Comparison of ENCODE assay signal across 9 cellular contexts in genomic region chr1:966603-967295, GRCh38. TPM values are rescaled to one million over a fixed set of nuclear protein-coding genes. Genes with fewer than 3 reads are reported as not detected.
DNase-seq lines count a peak whose midpoint lies in the region; ATAC-seq and TF ChIP-seq lines count a peak whose summit lies in the region.
"Had no signal": no experiment of that assay in that cellular context is flagged by ENCODE, and none has a peak within 500 bp of the region (broad histone marks: within the 10 kb centered on the region; RNA-seq: fewer than 3 reads in every experiment).

No MANE protein-coding gene starts in this region.

- H3K9ac ChIP-seq in MM.1S (ENCODE audit: low read length) (peak overlapping the region; percentile 60; the same call in 1 of the 2 replicates), muscle layer of colon (ENCODE audit: low read length) (no peak overlapping the region)

- TF ChIP-seq CTCF in MM.1S (IDR thresholded peaks at IDR 0.05; ENCODE audit: low read length) (no peak), endothelial cell (IDR thresholded peaks at IDR 0.05; ENCODE audit: unreplicated experiment) (no peak)

- H3K79me2 ChIP-seq in MM.1S (ENCODE audit: low read length) = no peaks in the 10 kb centered on the region

- peaks cover 4% of the 10 kb centered on the region; the same call in 1 of the 2 replicates for H3F3A ChIP-seq in MM.1S (ENCODE audit: insufficient read depth, low read length)

- H3K27me3 ChIP-seq in MM.1S (replicated peaks; ENCODE audit: insufficient read depth, low read length) = no peaks in the 10 kb centered on the region
- H3K27me3 ChIP-seq in muscle layer of colon (ENCODE audit: control insufficient read depth in 1 of 2, insufficient read depth in 2 of 2, low read length in 2 of 2) = peaks cover 17 to 51% of the 10 kb centered on the region in 2 donors

- no peaks in the 10 kb centered on the region for H3K9me3 ChIP-seq in MM.1S (replicated peaks; ENCODE audit: insufficient read depth, low read length)
- H3K9me3 ChIP-seq in muscle layer of colon (ENCODE audit: low read length) = no peaks in the 10 kb centered on the region

- H3K4me3 Mint-ChIP-seq in endothelial cell (ENCODE audit: unreplicated experiment) = no peak overlapping the region

- no peak overlapping the region for H3K27ac Mint-ChIP-seq in endothelial cell (ENCODE audit: unreplicated experiment)

- no peaks in the 10 kb centered on the region for H3K36me3 ChIP-seq in MM.1S (replicated peaks; ENCODE audit: insufficient read depth, low read length)
- H3K36me3 ChIP-seq in muscle layer of colon (ENCODE audit: insufficient read depth, low read length) = no peaks in the 10 kb centered on the region

- peak; percentile 66 for ATAC-seq in GM21576 (IDR thresholded peaks at IDR 0.05; ENCODE audit: unreplicated experiment)

- H3K27ac ChIP-seq in MM.1S (ENCODE audit: low read length) (peak overlapping the region; percentile 70), muscle layer of colon (ENCODE audit: low read depth, low read length) (no peak overlapping the region)

- no peaks in the 10 kb centered on the region for H4K20me1 ChIP-seq in MM.1S (ENCODE audit: insufficient read depth, low read length)

- no peaks in the 10 kb centered on the region for H3K9me2 ChIP-seq in MM.1S (replicated peaks; ENCODE audit: insufficient read depth, low read length)

- DNase-seq in Caki2 (ENCODE audit: low read depth) (peak; percentile 70), MM.1S (peak; percentile 79), endothelial cell (ENCODE audit: low spot score) (peak; percentile 41), NCI-H2029 (lab: John Stamatoyannopoulos, UW) (no peak)
- DNase-seq in activated CD8-positive, alpha-beta memory T cell treated with anti-CD3 and anti-CD28 coated beads for 24 hours = peak; percentile 93
- DNase-seq in stimulated activated CD8-positive, alpha-beta memory T cell treated with anti-CD3 and anti-CD28 coated beads, Interleukin-7, amount 100 ng/mL, for 24 hours (ENCODE audit: low read depth) = peak; percentile 65

- H3K4me1 ChIP-seq in MM.1S (ENCODE audit: low read length) (peaks cover 9% of the 10 kb centered on the region), muscle layer of colon (ENCODE audit: insufficient read depth, low read length) (no peaks in the 10 kb centered on the region)

- H2AFZ ChIP-seq in MM.1S (ENCODE audit: low read length) = peak overlapping the region; percentile 92

- peak overlapping the region; percentile 89 for H3K4me3 ChIP-seq in MM.1S (ENCODE audit: low read length)
- peak overlapping the region; percentile 31 to 65 for H3K4me3 ChIP-seq in muscle layer of colon (ENCODE audit: low read depth in 1 of 2, low read length in 2 of 2)

- no peaks in the 10 kb centered on the region for H3K36me3 Mint-ChIP-seq in endothelial cell (ENCODE audit: low read depth, unreplicated experiment)

- peaks cover 14% of the 10 kb centered on the region for H3K27me3 Mint-ChIP-seq in endothelial cell (ENCODE audit: unreplicated experiment)

- no peaks in the 10 kb centered on the region for H3K4me1 Mint-ChIP-seq in endothelial cell (ENCODE audit: unreplicated experiment)

- peak overlapping the region; percentile 100 for H3K4me2 ChIP-seq in MM.1S (ENCODE audit: low read depth, low read length)

- H3K9me3 Mint-ChIP-seq in endothelial cell (ENCODE audit: unreplicated experiment) = no peaks in the 10 kb centered on the region

- in situ Hi-C loops in Caki2 (cut with HindIII; ENCODE audit: low pct_unique_long_range_greater_than_20kb, low sequenced_read_pairs) = no loop called here

RNA-seq across cellular contexts. Expression of gene PLEKHN1, which starts 0.5 kb away (rescaled TPM):
- 0.17 and 2.3 TPM in 2 replicates for total RNA-seq in Caki2 (2014; rRNA removed; shearing (Covaris generic); ENCODE audit: low replicate concordance)
- total RNA-seq in endothelial cell (ENCODE audit: unreplicated experiment) = not detected

RNA-seq across cellular contexts. Expression of gene KLHL17, which starts 6.4 kb away (rescaled TPM):
- 3.3 and 7.4 TPM in 2 replicates for total RNA-seq in Caki2 (2014; rRNA removed; shearing (Covaris generic); ENCODE audit: low replicate concordance)
- 18.7 TPM for total RNA-seq in endothelial cell (ENCODE audit: unreplicated experiment)

RNA-seq across cellular contexts. Expression of gene NOC2L, which starts 7.7 kb away (rescaled TPM):
- 136 and 140 TPM in 2 replicates for total RNA-seq in Caki2 (2014; rRNA removed; shearing (Covaris generic); ENCODE audit: low replicate concordance)
- 56.5 TPM for total RNA-seq in endothelial cell (ENCODE audit: unreplicated experiment)

RNA-seq across cellular contexts. Expression of gene PERM1, which starts 15.1 kb away (rescaled TPM):
- total RNA-seq in Caki2 (2014; rRNA removed; shearing (Covaris generic); ENCODE audit: low replicate concordance) = 0.20 TPM in 1 of 2 replicates, not detected in the other
- total RNA-seq in endothelial cell (ENCODE audit: unreplicated experiment) = not detected
- total RNA-seq: dermis microvascular lymphatic vessel endothelial cell had no signal

RNA-seq across cellular contexts. Expression of gene HES4, which starts 33.1 kb away (rescaled TPM):
- 45.3 and 73.0 TPM in 2 replicates for total RNA-seq in Caki2 (2014; rRNA removed; shearing (Covaris generic); ENCODE audit: low replicate concordance)
- 144 TPM for total RNA-seq in endothelial cell (ENCODE audit: unreplicated experiment)
